In the genomic region with DNA sequence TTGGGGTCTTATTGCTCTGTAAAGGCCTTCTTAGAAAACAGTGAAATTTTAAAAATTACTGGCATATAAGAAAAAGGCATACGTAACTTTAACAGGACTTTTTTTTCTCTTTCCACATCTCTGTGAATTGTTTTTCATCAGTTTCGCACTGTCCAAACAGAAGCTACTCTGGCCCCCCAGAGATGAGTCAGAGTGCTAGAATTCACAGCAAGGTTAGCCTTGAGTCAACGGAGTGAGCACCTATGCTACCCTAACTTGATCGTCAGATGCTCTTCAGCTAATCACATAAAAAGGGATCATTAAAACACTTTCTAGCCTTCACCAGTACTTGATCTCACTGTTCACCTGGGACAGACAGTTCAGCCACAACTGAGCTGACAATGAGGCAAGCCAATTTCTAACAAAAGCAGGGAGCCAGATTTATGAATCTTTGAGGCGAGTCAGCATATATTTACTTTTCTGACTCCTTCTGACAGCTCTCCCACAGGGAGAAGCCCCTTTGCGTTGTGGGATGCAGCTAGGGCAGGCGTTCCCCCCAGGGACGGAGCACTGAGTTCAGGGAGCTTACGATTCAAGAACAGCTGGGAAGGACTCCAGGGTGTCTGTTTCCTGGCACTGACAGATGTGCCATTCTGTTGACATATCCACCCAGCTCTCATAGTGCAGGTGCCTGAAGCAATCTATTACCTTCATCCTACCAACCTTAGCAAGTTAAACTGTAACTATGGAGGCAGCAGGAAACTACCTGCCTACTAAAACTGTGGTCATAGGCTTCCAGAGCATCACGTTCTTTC, we compare ENCODE assay signal across 12 cellular contexts. TPM values are rescaled to one million over a fixed set of nuclear protein-coding genes. Genes with fewer than 3 reads are reported as not detected.
DNase-seq lines count a peak whose midpoint lies in the region; ATAC-seq, FAIRE-seq and TF ChIP-seq lines count a peak whose summit lies in the region.
"Had no signal": no experiment of that assay in that cellular context is flagged by ENCODE, and none has a peak within 500 bp of the region (broad histone marks: within the 10 kb centered on the region; RNA-seq: fewer than 3 reads in every experiment).

No MANE protein-coding gene starts in this region.

- peaks cover 2% of the 10 kb centered on the region for H3K9me1 ChIP-seq in K562 (ENCODE audit: control insufficient read depth, insufficient read depth, low read length)

- no peak for ATAC-seq in K562
- ATAC-seq in HG02763 (IDR thresholded peaks at IDR 0.05; ENCODE audit: unreplicated experiment), result no peak
- ATAC-seq in HG02884 (IDR thresholded peaks at IDR 0.05; ENCODE audit: unreplicated experiment), result no peak

- no peaks in the 10 kb centered on the region for H3K27me3 Mint-ChIP-seq in activated naive CD4-positive, alpha-beta T cell treated with anti-CD3 and anti-CD28 coated beads, Interleukin-2, amount 10 ng/mL, durations not matched to agents 7 days and 5 days

- H4K20me1 ChIP-seq in K562 (replicated peaks; ENCODE audit: control insufficient read depth, insufficient read depth, low read length), result peaks cover 50% of the 10 kb centered on the region

- in situ Hi-C loops in K562 (cut with MboI), result loop anchor here (5.0 kb wide), 1 partner anchor 145 kb away; no protein-coding TSS in a partner anchor

- TF ChIP-seq RAD21 in K562 (CRISPR knock-in tag; conservative IDR thresholded peaks at IDR 0.05 in 1 of 2, IDR thresholded peaks at IDR 0.05 in 1 of 2), result no peak

- CTCF ChIA-PET in K562 (lab: Yijun Ruan, JAX; ENCODE audit: low intra/inter-chr PET ratio), result no interaction called here
- CTCF ChIA-PET in activated naive CD4-positive, alpha-beta T cell treated with anti-CD3 and anti-CD28 coated beads, Interleukin-2, amount 10 ng/mL, durations not matched to agents 7 days and 5 days (lab: Charles Lee), result interaction anchor here (0.7 kb wide), 1 partner anchor 75 kb away, joined by 4 read pairs; no protein-coding TSS in a partner anchor

- no peaks in the 10 kb centered on the region for H3K27me3 ChIP-seq in K562 (ENCODE audit: control insufficient read depth in 2 of 2, insufficient read depth in 2 of 2, low read length in 2 of 2)
- H3K27me3 ChIP-seq in mucosa of rectum (ENCODE audit: control insufficient read depth in 2 of 2, insufficient read depth in 2 of 2, low read length in 2 of 2), result no peaks in the 10 kb centered on the region

- H3K4me3 ChIP-seq in K562, result no peak overlapping the region
- no peak overlapping the region for H3K4me3 ChIP-seq in mucosa of rectum (ENCODE audit: low read length in 2 of 2)

- intact Hi-C loops in K562 (cut with micrococcal nuclease), result no loop called here

- H3K9ac ChIP-seq in K562 (ENCODE audit: insufficient read depth in 1 of 2, low read depth in 2 of 2, low read length in 2 of 2), result no peak overlapping the region
- peak overlapping the region in 1 of 2 donors; percentile 42 for H3K9ac ChIP-seq in mucosa of rectum (ENCODE audit: low read depth in 1 of 2, low read length in 2 of 2)

- peaks cover 66% of the 10 kb centered on the region for H3K79me2 ChIP-seq in K562 (ENCODE audit: control insufficient read depth, insufficient read depth, low read length)

- TF ChIP-seq CTCF in K562 (IDR thresholded peaks at IDR 0.05 in 2 of 3, conservative IDR thresholded peaks at IDR 0.05 in 1 of 3; ENCODE audit: insufficient read depth in 2 of 3, low read depth in 1 of 3, low read length in 3 of 3), result no peak

- no peak overlapping the region for H3K4me3 Mint-ChIP-seq in activated naive CD4-positive, alpha-beta T cell treated with anti-CD3 and anti-CD28 coated beads, Interleukin-2, amount 10 ng/mL, durations not matched to agents 7 days and 5 days
- H3K4me3 Mint-ChIP-seq: activated naive CD4-positive, alpha-beta T cell treated with anti-CD3 and anti-CD28 coated beads for 36 hours had no signal

- H3K27ac Mint-ChIP-seq in activated naive CD4-positive, alpha-beta T cell treated with anti-CD3 and anti-CD28 coated beads, Interleukin-2, amount 10 ng/mL, durations not matched to agents 7 days and 5 days, result no peak overlapping the region
- H3K27ac Mint-ChIP-seq: activated naive CD4-positive, alpha-beta T cell treated with anti-CD3 and anti-CD28 coated beads for 36 hours had no signal

- H3K4me1 ChIP-seq in K562 (replicated peaks in 1 of 2; ENCODE audit: control insufficient read depth in 2 of 2, insufficient read depth in 2 of 2, low read length in 2 of 2), result 0 out of 5 replicates have a peak, but pooled peaks cover 0 to 8% of the 10 kb centered on the region in 2 experiments
- peaks cover 6 to 19% of the 10 kb centered on the region in 2 donors for H3K4me1 ChIP-seq in mucosa of rectum (ENCODE audit: control insufficient read depth in 2 of 2, insufficient read depth in 2 of 2, low read length in 2 of 2)

- peaks cover 5% of the 10 kb centered on the region for H3K4me1 Mint-ChIP-seq in activated naive CD4-positive, alpha-beta T cell treated with anti-CD3 and anti-CD28 coated beads, Interleukin-2, amount 10 ng/mL, durations not matched to agents 7 days and 5 days

- H3K4me2 ChIP-seq in K562 (ENCODE audit: insufficient read depth, low read length), result no peak overlapping the region

- POLR2A ChIA-PET in K562 (lab: Yijun Ruan, JAX), result interaction anchor here (0.7 to 2.9 kb wide), 5 partner anchors 10 to 354 kb away, joined by 3 to 14 read pairs (median 4); a partner anchor contains a TSS

- 82% methylated on average over 10 of the region's 10 CpGs for WGBS in K562 (ENCODE audit: insufficient coverage, low coverage, missing lambda C conversion rate)

- H3K36me3 Mint-ChIP-seq in activated naive CD4-positive, alpha-beta T cell treated with anti-CD3 and anti-CD28 coated beads, Interleukin-2, amount 10 ng/mL, durations not matched to agents 7 days and 5 days, result peaks cover 24% of the 10 kb centered on the region

- TF ChIP-seq EP300 in K562 (IDR thresholded peaks at IDR 0.05; ENCODE audit: low read length), result no peak

- H3K36me3 ChIP-seq in K562 (ENCODE audit: control insufficient read depth, insufficient read depth, low read length) (peaks cover 58% of the 10 kb centered on the region), mucosa of rectum (ENCODE audit: control insufficient read depth in 2 of 2, insufficient read depth in 2 of 2, low read length in 2 of 2) (peaks cover 8 to 18% of the 10 kb centered on the region in 2 donors)

- TF ChIP-seq POLR2A in K562 (conservative IDR thresholded peaks at IDR 0.05), result no peak

- no peak overlapping the region for H2AFZ ChIP-seq in K562 (ENCODE audit: low read depth, low read length)

- BruUV-seq in K562 (replicated peaks; lab: Mats Ljungman, UMichigan), result no TSS peak

- H3K27ac ChIP-seq in K562 (ENCODE audit: extremely low read depth, low read depth, low read length) (no peak overlapping the region), mucosa of rectum (ENCODE audit: low read depth in 2 of 2, low read length in 2 of 2) (peak overlapping the region; percentile 67 to 74)

- H3K9me3 Mint-ChIP-seq in activated naive CD4-positive, alpha-beta T cell treated with anti-CD3 and anti-CD28 coated beads, Interleukin-2, amount 10 ng/mL, durations not matched to agents 7 days and 5 days, result no peaks in the 10 kb centered on the region
- H3K9me3 Mint-ChIP-seq: activated naive CD4-positive, alpha-beta T cell treated with anti-CD3 and anti-CD28 coated beads for 36 hours had no signal

- DNase-seq in DMS53 treated with DMSO at 0.1 percent for 48 hours (lab: John Stamatoyannopoulos, UW; ENCODE audit: unreplicated experiment), result peak; percentile 91
- peak; percentile 97 for DNase-seq in NCI-H2171 treated with DMSO at 0.1 percent for 48 hours (lab: John Stamatoyannopoulos, UW)
- no peak for DNase-seq in K562 (ENCODE audit: extremely low read depth in 1 of 4, low spot score in 3 of 4)
- no peak for DNase-seq in HuH-7 (ENCODE audit: low spot score)
- DNase-seq in activated naive CD4-positive, alpha-beta T cell treated with anti-CD3 and anti-CD28 coated beads, Interleukin-2, amount 10 ng/mL, durations not matched to agents 7 days and 5 days, result no peak
- DNase-seq: activated CD4-positive, CD25-positive, alpha-beta regulatory T cell; activated naive CD4-positive, alpha-beta T cell treated with anti-CD3 and anti-CD28 coated beads for 36 hours; GOT3 had no signal

- H3K9me3 ChIP-seq in K562 (replicated peaks; ENCODE audit: control insufficient read depth, insufficient read depth, low read depth, low read length), result no peaks in the 10 kb centered on the region
- H3K9me3 ChIP-seq in mucosa of rectum (ENCODE audit: control insufficient read depth in 2 of 2, low read length in 2 of 2), result no peaks in the 10 kb centered on the region

- peak; percentile 54 for FAIRE-seq in K562 (lab: Jason Lieb, UNC)
- FAIRE-seq: keratinocyte had no signal

TF ChIP-seq in K562, 482 proteins besides CTCF, POLR2A, EP300 and RAD21 (continues in another document):
- TF ChIP-seq GABPA (tag; conservative IDR thresholded peaks at IDR 0.05; ENCODE audit: low read depth), result no peak
- TF ChIP-seq ARID1B (IDR thresholded peaks at IDR 0.05), result no peak
- 0 out of 2 replicates have a peak, but pooled peaks have one; percentile 40 for TF ChIP-seq MAFG (tag; conservative IDR thresholded peaks at IDR 0.05)

RNA-seq across cellular contexts. Expression of a gene that starts 46.4 kb away (rescaled TPM):
- total RNA-seq in K562 (2011; cell fraction: chromatin; rRNA removed; ENCODE audit: low replicate concordance), result not detected in 2 replicates
- 0.13 TPM in 1 of 2 replicates, not detected in the other for total RNA-seq in K562 (2011; cell fraction: nucleolus; rRNA removed)
- 0.29 TPM in 1 of 2 replicates, not detected in the other for total RNA-seq in K562 (2011; cell fraction: nucleoplasm; rRNA removed)
- 0.08 TPM in 1 of 2 replicates, not detected in the other for total RNA-seq in K562 (2014; rRNA removed)
- not detected in 2 replicates for total RNA-seq in K562 (2014; rRNA removed; fragmentation: Illumina TruSeq; extraction: Trizol)
- 0.11 and 0.15 TPM in 2 replicates for total RNA-seq in K562 (2015; rRNA removed; fragmentation: Illumina TruSeq; extraction: Trizol)
- total RNA-seq in K562 (2021), result 0.11 and 0.16 TPM in 2 replicates
- 0.04 and 0.08 TPM in 2 replicates for polyA plus RNA-seq in K562 (2011; rRNA removed)
- 0.13 and 0.16 TPM in 2 replicates for polyA plus RNA-seq in K562 (2011; cell fraction: cytosol; rRNA removed)
- polyA plus RNA-seq in K562 (2011; cell fraction: nucleus; rRNA removed), result 0.23 and 0.35 TPM in 2 replicates
- 0.05 TPM in 1 of 2 replicates, not detected in the other for polyA plus RNA-seq in K562 (2012)
- 0.10 TPM in 1 of 2 replicates, not detected in the other for polyA plus RNA-seq in K562 (2014; fragmentation: Illumina TruSeq; extraction: Trizol)
- polyA plus RNA-seq in K562 (2014; fragmentation: Nextera tagmentation; extraction: Ambion mirVana), result not detected
- 0.08 and 0.12 TPM in 2 replicates for polyA plus RNA-seq in K562 (2014; rRNA removed)
- not detected in 2 replicates for polyA minus RNA-seq in K562 (2011; rRNA and poly(A)+ RNA removed)
- not detected in 2 replicates for polyA minus RNA-seq in K562 (2011; cell fraction: cytosol; rRNA and poly(A)+ RNA removed)
- not detected in 2 replicates for polyA minus RNA-seq in K562 (2011; cell fraction: nucleus; rRNA and poly(A)+ RNA removed)

Comparison
In these comparisons a context has a peak if more than half of its experiments do, and no peak if none do; other contexts are left out.
1. DNase-seq: peak in DMS53 treated with DMSO at 0.1 percent for 48 hours (single experiment) and NCI-H2171 treated with DMSO at 0.1 percent for 48 hours (single experiment); none in K562 (0 of 4), HuH-7 (single experiment) and activated naive CD4-positive, alpha-beta T cell treated with anti-CD3 and anti-CD28 coated beads, Interleukin-2, amount 10 ng/mL, durations not matched to agents 7 days and 5 days (single experiment).